Comparison of ENCODE assay signal across 17 cellular contexts in the genomic region with DNA sequence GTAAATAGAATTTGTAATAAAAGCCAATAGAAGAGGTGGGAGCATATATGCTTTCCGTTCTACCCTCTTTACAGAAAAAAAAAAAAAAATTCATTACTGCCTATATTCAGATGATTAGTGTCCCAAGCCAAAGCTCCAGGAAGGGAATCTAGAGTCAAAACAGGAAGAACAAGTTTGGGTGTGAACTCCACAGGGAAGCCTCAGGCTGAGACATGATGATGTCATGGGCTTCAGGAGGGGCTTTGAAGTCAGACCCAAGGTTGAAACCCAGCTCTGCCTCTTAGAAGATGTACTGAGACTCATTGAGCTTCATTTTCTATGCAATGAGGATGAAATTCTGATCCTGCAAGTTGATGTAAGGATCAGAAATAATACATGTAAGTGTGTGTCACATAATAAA.
A peak's percentile ranks its signal among the peaks of the same experiment; 100 is the strongest.
DNase-seq lines count a peak whose midpoint lies in the region; ATAC-seq, FAIRE-seq and TF ChIP-seq lines count a peak whose summit lies in the region.
"Had no signal": no experiment of that assay in that cellular context is flagged by ENCODE, and none has a peak within 500 bp of the region (broad histone marks: within the 10 kb centered on the region; RNA-seq: fewer than 3 reads in every experiment).

No MANE protein-coding gene starts in this region.

- H3K27ac ChIP-seq in H1 (ENCODE audit: low read depth, low read length) = no peak overlapping the region
- no peak overlapping the region for H3K27ac ChIP-seq in lower lobe of right lung
- H3K27ac ChIP-seq: adrenal gland, SJCRH30 had no signal

- H2BK12ac ChIP-seq in H1 (ENCODE audit: low read depth, low read length) = no peak overlapping the region

- no peak overlapping the region for H3K4me3 ChIP-seq in H1 (ENCODE audit: extremely low read depth in 1 of 4, insufficient read depth in 2 of 4, low read depth in 3 of 4, low read length in 4 of 4)
- no peak overlapping the region for H3K4me3 ChIP-seq in lower lobe of right lung
- H3K4me3 ChIP-seq: adrenal gland, SJCRH30 had no signal

- H3K9me3 ChIP-seq in H1 (ENCODE audit: insufficient read depth in 2 of 2, low read depth in 1 of 2, low read length in 1 of 2) (no peaks in the 10 kb centered on the region), lower lobe of right lung (no peaks in the 10 kb centered on the region)
- H3K9me3 ChIP-seq: adrenal gland, SJCRH30 had no signal

- CTCF ChIA-PET in H1 (lab: Charles Lee; ENCODE audit: partially characterized antibody) = interaction anchor here (0.7 to 5.5 kb wide), 20 partner anchors 8 to 419 kb away, joined by 3 to 34 read pairs (median 4); partner anchors contain the start of gene ADGRL2

- no peak for TF ChIP-seq CTCF in H1 (IDR thresholded peaks at IDR 0.05; ENCODE audit: control extremely low read depth in 1 of 3, insufficient read depth in 1 of 3, low read depth in 1 of 3, low read length in 3 of 3)
- no peak for TF ChIP-seq CTCF in lower lobe of right lung (IDR thresholded peaks at IDR 0.05)

- no peaks in the 10 kb centered on the region; the same call in 1 of the 2 replicates for H3K23me2 ChIP-seq in H1 (ENCODE audit: low read depth, low read length)

- H2BK120ac ChIP-seq in H1 (replicated peaks; ENCODE audit: low read depth, low read length) = no peak overlapping the region

- no peak overlapping the region for H3K4ac ChIP-seq in H1 (replicated peaks; ENCODE audit: insufficient read length, low read depth, low read length)

- WGBS in H1 (ENCODE audit: extremely low coverage in 1 of 2, insufficient coverage in 1 of 2, insufficient read length in 1 of 2, insufficient replicate concordance in 2 of 2, low coverage in 1 of 2, low lambda C conversion rate in 2 of 2, missing lambda C conversion rate in 1 of 2), 2 experiments = 93% methylated on average over 1 of the region's 1 CpG; no CpG with 5 or more reads in 1 of the 2 experiments

- H3K23ac ChIP-seq in H1 (ENCODE audit: insufficient read length) = no peak overlapping the region

- H3K79me2 ChIP-seq in H1 (ENCODE audit: control insufficient read depth in 1 of 2, insufficient read depth in 2 of 2, low read length in 2 of 2) = no peaks in the 10 kb centered on the region

- DNase-seq in ELF-1 (ENCODE audit: low read depth, low spot score) (peak; percentile 88), HT1080 (ENCODE audit: low read depth) (peak; percentile 17), H1 (ENCODE audit: low read depth in 1 of 2, low spot score in 2 of 2) (no peak), lower lobe of right lung (no peak), NCI-H2029 (lab: John Stamatoyannopoulos, UW) (no peak), ACHN (no peak), H4 (ENCODE audit: low spot score) (no peak)
- DNase-seq: activated effector memory CD4-positive, alpha-beta T cell treated with Interleukin-2 at 50 U/mL for 16 hours; adrenal gland; caudate nucleus; foreskin melanocyte; NCI-H2107; right cardiac atrium; SJCRH30 had no signal

- H3K36me3 ChIP-seq in H1 (ENCODE audit: control insufficient read depth in 2 of 4, insufficient read depth in 4 of 4, low read length in 3 of 4) (no peaks in the 10 kb centered on the region), lower lobe of right lung (no peaks in the 10 kb centered on the region)
- H3K36me3 ChIP-seq: adrenal gland, SJCRH30 had no signal

- no peak for TF ChIP-seq POLR2A in H1 (IDR thresholded peaks at IDR 0.05; ENCODE audit: control extremely low read depth in 1 of 2, low read depth in 2 of 2, low read length in 2 of 2)

- no peak overlapping the region for H3K14ac ChIP-seq in H1 (ENCODE audit: insufficient read length)

- no peak overlapping the region for H2AFZ ChIP-seq in H1 (ENCODE audit: low read length)

- TF ChIP-seq EP300 in H1 (IDR thresholded peaks at IDR 0.05; ENCODE audit: borderline replicate concordance in 1 of 2, low read depth in 2 of 2, low read length in 2 of 2) = no peak

- intact Hi-C loops in lower lobe of right lung (cut with DNase I) = no loop called here

- POLR2A ChIA-PET in H1 (lab: Charles Lee; ENCODE audit: partially characterized antibody) = interaction anchor here (1.9 kb wide), 1 partner anchor 250 kb away, joined by 7 read pairs; the partner anchor contains the start of gene ADGRL2

- no peaks in the 10 kb centered on the region for H3K79me1 ChIP-seq in H1 (ENCODE audit: low read depth, low read length)

- in situ Hi-C loops in ACHN (cut with HindIII; ENCODE audit: low pct_ligation_motif_present, low pct_unique_long_range_greater_than_20kb, low sequenced_read_pairs) = no loop called here

- no peak overlapping the region for H2BK15ac ChIP-seq in H1 (ENCODE audit: low read length)

- H2BK5ac ChIP-seq in H1 (ENCODE audit: low read depth, low read length) = no peak overlapping the region

- ATAC-seq in lower lobe of right lung (peak; percentile 42 to 56), HG03196 (IDR thresholded peaks at IDR 0.05; ENCODE audit: unreplicated experiment) (no peak)
- ATAC-seq: activated CD4-positive, CD25-positive, alpha-beta regulatory T cell treated with anti-CD3 and anti-CD28 coated beads, Interleukin-2, amount 50 U/mL, for 24 hours had no signal

- no peak overlapping the region for H3K9ac ChIP-seq in H1 (replicated peaks in 1 of 4; ENCODE audit: extremely low read depth in 1 of 4, low read depth in 3 of 4, low read length in 3 of 4)

- no peaks in the 10 kb centered on the region for H4K20me1 ChIP-seq in H1 (replicated peaks in 1 of 2; ENCODE audit: control insufficient read depth in 1 of 2, insufficient read depth in 2 of 2, low read length in 2 of 2)

- no peak for TF ChIP-seq RAD21 in H1 (IDR thresholded peaks at IDR 0.05 in 1 of 2, conservative IDR thresholded peaks at IDR 0.05 in 1 of 2; ENCODE audit: low read depth in 2 of 2, low read length in 2 of 2)

- no peak for FAIRE-seq in H1 (lab: Jason Lieb, UNC)
- FAIRE-seq: GM19239 had no signal

- peaks cover 1 to 24% (median 14%) of the 10 kb centered on the region in 4 experiments; a peak in 5 of 7 replicates for H3K4me1 ChIP-seq in H1 (replicated peaks in 1 of 4; ENCODE audit: control insufficient read depth in 3 of 4, insufficient read depth in 4 of 4, low read length in 3 of 4)
- peaks cover 9% of the 10 kb centered on the region for H3K4me1 ChIP-seq in lower lobe of right lung
- H3K4me1 ChIP-seq: adrenal gland, SJCRH30 had no signal

- no peak overlapping the region for H2AK5ac ChIP-seq in H1 (ENCODE audit: low read depth, low read length)

- no peak overlapping the region for H3K4me2 ChIP-seq in H1 (ENCODE audit: insufficient read depth in 1 of 2, low read depth in 2 of 2, low read length in 2 of 2)

- H2BK20ac ChIP-seq in H1 (ENCODE audit: low read length) = no peak overlapping the region

- H3K27me3 ChIP-seq in H1 (replicated peaks in 1 of 4; ENCODE audit: control insufficient read depth in 3 of 4, extremely low read depth in 1 of 4, insufficient read depth in 3 of 4, low read length in 3 of 4) (no peaks in the 10 kb centered on the region), lower lobe of right lung (ENCODE audit: low read depth) (no peaks in the 10 kb centered on the region)
- H3K27me3 ChIP-seq: adrenal gland, SJCRH30 had no signal

- H3K56ac ChIP-seq in H1 (replicated peaks; ENCODE audit: insufficient read length, low read depth, low read length) = no peak overlapping the region

- H4K8ac ChIP-seq in H1 (ENCODE audit: extremely low read depth, insufficient read depth, low read length) = no peak overlapping the region

- no peak overlapping the region for H3K18ac ChIP-seq in H1 (ENCODE audit: extremely low read depth, low read length)

- H4K91ac ChIP-seq in H1 (replicated peaks; ENCODE audit: insufficient read length, low read length) = no peak overlapping the region

- no peak overlapping the region for H4K5ac ChIP-seq in H1 (ENCODE audit: insufficient read length, low read depth, low read length)

TF ChIP-seq in H1, 55 proteins besides CTCF, POLR2A, EP300 and RAD21:
- peak; percentile 15; the same call in 1 of the 2 replicates for TF ChIP-seq JUND (IDR thresholded peaks at IDR 0.05; ENCODE audit: low read length)
- TF ChIP-seq NANOG (IDR thresholded peaks at IDR 0.05; ENCODE audit: insufficient read depth, low read depth, low read length, poor library complexity, severe bottlenecking) = no peak
- no peak for TF ChIP-seq SIRT6 (IDR thresholded peaks at IDR 0.05; ENCODE audit: low read length)
- no peak for TF ChIP-seq CEBPB (IDR thresholded peaks at IDR 0.05; ENCODE audit: low read depth, low read length)
- no peak for TF ChIP-seq GTF2F1 (IDR thresholded peaks at IDR 0.05; ENCODE audit: borderline replicate concordance, low read depth, low read length)
- no peak for TF ChIP-seq TEAD4 (IDR thresholded peaks at IDR 0.05; ENCODE audit: low read depth, low read length)
- TF ChIP-seq TBP (IDR thresholded peaks at IDR 0.05; ENCODE audit: low read depth, low read length) = no peak
- TF ChIP-seq, protein P1, sequence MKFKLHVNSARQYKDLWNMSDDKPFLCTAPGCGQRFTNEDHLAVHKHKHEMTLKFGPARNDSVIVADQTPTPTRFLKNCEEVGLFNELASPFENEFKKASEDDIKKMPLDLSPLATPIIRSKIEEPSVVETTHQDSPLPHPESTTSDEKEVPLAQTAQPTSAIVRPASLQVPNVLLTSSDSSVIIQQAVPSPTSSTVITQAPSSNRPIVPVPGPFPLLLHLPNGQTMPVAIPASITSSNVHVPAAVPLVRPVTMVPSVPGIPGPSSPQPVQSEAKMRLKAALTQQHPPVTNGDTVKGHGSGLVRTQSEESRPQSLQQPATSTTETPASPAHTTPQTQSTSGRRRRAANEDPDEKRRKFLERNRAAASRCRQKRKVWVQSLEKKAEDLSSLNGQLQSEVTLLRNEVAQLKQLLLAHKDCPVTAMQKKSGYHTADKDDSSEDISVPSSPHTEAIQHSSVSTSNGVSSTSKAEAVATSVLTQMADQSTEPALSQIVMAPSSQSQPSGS (IDR thresholded peaks at IDR 0.05; ENCODE audit: low read length) = peak; percentile 71; the same call in 1 of the 2 replicates

Comparison
In these comparisons a context has a peak if more than half of its experiments do, and no peak if none do; other contexts are left out.
1. DNase-seq: peak in ELF-1 (single experiment) and HT1080 (single experiment); none in H1 (0 of 2), lower lobe of right lung (single experiment), NCI-H2029 (single experiment), ACHN (single experiment) and H4 (single experiment).